ENCODE assay signal across 15 cellular contexts in genomic region chr22:43293259-43293658, GRCh38. TPM values are rescaled to one million over a fixed set of nuclear protein-coding genes. Genes with fewer than 3 reads are reported as not detected.
A peak's percentile ranks its signal among the peaks of the same experiment; 100 is the strongest.
DNase-seq lines count a peak whose midpoint lies in the region; ATAC-seq, FAIRE-seq and TF ChIP-seq lines count a peak whose summit lies in the region.
"Had no signal": no experiment of that assay in that cellular context is flagged by ENCODE, and none has a peak within 500 bp of the region (broad histone marks: within the 10 kb centered on the region; RNA-seq: fewer than 3 reads in every experiment).

No MANE protein-coding gene starts in this region.

- no peak overlapping the region for H4K8ac ChIP-seq in H9 (replicated peaks; ENCODE audit: insufficient read length, low read depth, low read length)

- WGBS in A549 (ENCODE audit: missing lambda C conversion rate), result 92% methylated on average over 10 of the region's 17 CpGs
- no CpG with 5 or more reads among the region's 17 CpGs for WGBS in H9 (ENCODE audit: extremely low coverage, insufficient read length, low lambda C conversion rate)

- peaks cover 5 to 26% of the 10 kb centered on the region in 2 experiments; a peak in 3 of 4 replicates for H3K4me1 Mint-ChIP-seq in H9

- CTCF ChIA-PET in A549 (lab: Yijun Ruan, JAX), result interaction anchor here (1.9 to 3.4 kb wide), 2 partner anchors 10 to 19 kb away, joined by 5 to 18 read pairs; no protein-coding TSS in a partner anchor

- H2AFZ ChIP-seq in H9 (ENCODE audit: low read length), result no peak overlapping the region

- H3K9me3 ChIP-seq in A549 (no peaks in the 10 kb centered on the region), H9 (ENCODE audit: control insufficient read depth, low read depth, low read length) (no peaks in the 10 kb centered on the region), colonic mucosa (no peaks in the 10 kb centered on the region)
- H3K9me3 ChIP-seq: thoracic aorta had no signal

- H3K79me1 ChIP-seq in H9 (ENCODE audit: insufficient read depth, low read depth, low read length, poor library complexity, severe bottlenecking), result no peaks in the 10 kb centered on the region

- H2BK120ac ChIP-seq in H9 (ENCODE audit: low read depth, low read length, poor library complexity, severe bottlenecking), result no peak overlapping the region

- H3K27ac ChIP-seq in A549, result peak overlapping the region in 1 of 2 experiments; percentile 52; a peak in 2 of 6 replicates
- no peak overlapping the region for H3K27ac ChIP-seq in H9 (ENCODE audit: insufficient read length, low read depth, low read length)
- H3K27ac ChIP-seq in colonic mucosa, result peak overlapping the region; percentile 63
- H3K27ac ChIP-seq: thoracic aorta had no signal

- DNase-seq in A549 (ENCODE audit: low read depth in 1 of 2, low spot score in 1 of 2), result no peak
- no peak for DNase-seq in H9
- peak; percentile 37 for DNase-seq in colonic mucosa
- peak; percentile 38 for DNase-seq in mucosa of gallbladder (ENCODE audit: low spot score)
- no peak for DNase-seq in kidney tubule cell (ENCODE audit: low spot score)
- no peak for DNase-seq in G401 (ENCODE audit: low spot score)
- DNase-seq: activated naive CD4-positive, alpha-beta T cell; GDM1; naive thymus-derived CD8-positive, alpha-beta T cell; T-helper 9 cell had no signal

- TF ChIP-seq RAD21 in A549 (conservative IDR thresholded peaks at IDR 0.05 in 1 of 2, IDR thresholded peaks at IDR 0.05 in 1 of 2), result no peak

- no peak overlapping the region for H3T11ph ChIP-seq in H9 (ENCODE audit: low read length)

- no peak overlapping the region for H3K56ac ChIP-seq in H9 (ENCODE audit: insufficient read length, low read depth, low read length)

- no peak overlapping the region for H3K18ac ChIP-seq in H9 (ENCODE audit: insufficient read length, low read depth, low read length)

- no peak overlapping the region for H4K91ac ChIP-seq in H9 (ENCODE audit: insufficient read length, low read depth, low read length)

- peaks cover 2% of the 10 kb centered on the region for H3K27me3 Mint-ChIP-seq in H9 (ENCODE audit: low read depth)

- no peak overlapping the region for H3K4me3 ChIP-seq in A549
- H3K4me3 ChIP-seq in colonic mucosa, result no peak overlapping the region
- H3K4me3 ChIP-seq: thoracic aorta had no signal

- H3K9me3 Mint-ChIP-seq in H9, result no peaks in the 10 kb centered on the region; a peak in 1 of 5 replicates
- H3K9me3 Mint-ChIP-seq: naive thymus-derived CD8-positive, alpha-beta T cell had no signal

- peak overlapping the region; percentile 6; the same call in 1 of the 3 replicates for H3K4me2 ChIP-seq in A549
- H3K4me2 ChIP-seq in H9 (ENCODE audit: insufficient read depth, insufficient read length, low read length), result no peak overlapping the region

- no peak overlapping the region; the same call in 1 of the 2 replicates for H3K14ac ChIP-seq in H9 (ENCODE audit: insufficient read depth, low read length)

- FAIRE-seq in A549 (lab: Jason Lieb, UNC), result no peak
- FAIRE-seq: islet of Langerhans had no signal

- H2BK5ac ChIP-seq in H9 (ENCODE audit: insufficient read length, low read length), result no peak overlapping the region

- no peak overlapping the region for H3K4ac ChIP-seq in H9 (ENCODE audit: low read depth, low read length)

- POLR2A ChIA-PET in A549 (lab: Yijun Ruan, JAX), result no interaction called here

- H3K27me3 ChIP-seq in H9 (ENCODE audit: insufficient read depth, low read length) (no peaks in the 10 kb centered on the region), colonic mucosa (no peaks in the 10 kb centered on the region)

- no peak overlapping the region for H3K4me3 Mint-ChIP-seq in H9
- H3K4me3 Mint-ChIP-seq: naive thymus-derived CD8-positive, alpha-beta T cell had no signal

- H4K20me1 ChIP-seq in H9 (ENCODE audit: control insufficient read depth, insufficient read depth, insufficient read length), result no peaks in the 10 kb centered on the region

- intact Hi-C loops in colonic mucosa (cut with DNase I), result no loop called here

- no peak for TF ChIP-seq POLR2A in A549 (IDR thresholded peaks at IDR 0.05; ENCODE audit: low read length)

- H3K27ac Mint-ChIP-seq in H9, result no peak overlapping the region
- H3K27ac Mint-ChIP-seq: naive thymus-derived CD8-positive, alpha-beta T cell had no signal

- ATAC-seq in A549 (no peak), GM18858 (IDR thresholded peaks at IDR 0.05; ENCODE audit: unreplicated experiment) (no peak), HG03521 (IDR thresholded peaks at IDR 0.05; ENCODE audit: unreplicated experiment) (no peak)
- ATAC-seq: naive thymus-derived CD8-positive, alpha-beta T cell had no signal

- in situ Hi-C loops in G401 (cut with HindIII; ENCODE audit: low sequenced_read_pairs), result no loop called here

- no peak overlapping the region for H3K9ac ChIP-seq in H9 (ENCODE audit: extremely low read depth, insufficient read length, low read length)
- H3K9ac ChIP-seq in colonic mucosa (ENCODE audit: low read depth in 2 of 2, low read length in 2 of 2), result peak overlapping the region in 1 of 2 donors; percentile 34

- no peak overlapping the region for H2AK5ac ChIP-seq in H9 (ENCODE audit: insufficient read length, low read length)

- peaks cover 15% of the 10 kb centered on the region for H3K4me1 ChIP-seq in A549
- H3K4me1 ChIP-seq in H9 (ENCODE audit: insufficient read depth, low read length), result no peaks in the 10 kb centered on the region
- H3K4me1 ChIP-seq in colonic mucosa, result no peaks in the 10 kb centered on the region

- TF ChIP-seq CTCF in A549 (IDR thresholded peaks at IDR 0.05), result no peak
- no peak for TF ChIP-seq CTCF in H9 (conservative IDR thresholded peaks at IDR 0.05)
- TF ChIP-seq CTCF in colonic mucosa (IDR thresholded peaks at IDR 0.05), result no peak

- TF ChIP-seq EP300 in A549 (IDR thresholded peaks at IDR 0.05), result no peak

- H3K36me3 Mint-ChIP-seq in H9 (ENCODE audit: insufficient read depth in 1 of 3, low read depth in 3 of 3), result no peaks in the 10 kb centered on the region; a peak in 1 of 7 replicates
- H3K36me3 Mint-ChIP-seq: naive thymus-derived CD8-positive, alpha-beta T cell had no signal

- no peaks in the 10 kb centered on the region for H3K36me3 ChIP-seq in colonic mucosa
- H3K36me3 ChIP-seq: thoracic aorta had no signal

- H3K23ac ChIP-seq in H9 (ENCODE audit: insufficient read length, low read depth, low read length), result no peak overlapping the region

- H4K5ac ChIP-seq in H9 (ENCODE audit: insufficient read length, low read depth, low read length), result no peak overlapping the region

- no peak overlapping the region for H2BK12ac ChIP-seq in H9 (ENCODE audit: insufficient read length, low read depth, low read length)

- 0 out of 2 replicates have a peak overlapping the region, but pooled peaks have one; percentile 40 for H2BK15ac ChIP-seq in H9 (ENCODE audit: low read depth, low read length)

- H2BK20ac ChIP-seq in H9 (ENCODE audit: low read depth, low read length, poor library complexity, severe bottlenecking), result no peak overlapping the region

- no peaks in the 10 kb centered on the region for H3K79me2 ChIP-seq in H9 (ENCODE audit: insufficient read depth, low read length)

- no peaks in the 10 kb centered on the region for H3K23me2 ChIP-seq in H9 (ENCODE audit: insufficient read length, low read depth, low read length, poor library complexity, severe bottlenecking)

TF ChIP-seq in A549, 52 proteins besides CTCF, POLR2A, EP300 and RAD21:
- TF ChIP-seq HOXA7 (CRISPR knock-in tag; IDR thresholded peaks at IDR 0.05) (no peak), CBX2 (IDR thresholded peaks at IDR 0.05; ENCODE audit: borderline replicate concordance, low read depth) (no peak), MAX (IDR thresholded peaks at IDR 0.05) (no peak), CBX8 (IDR thresholded peaks at IDR 0.05) (no peak), BHLHE40 (IDR thresholded peaks at IDR 0.05; ENCODE audit: low read depth, low read length) (no peak), HOXB13 (CRISPR knock-in tag; IDR thresholded peaks at IDR 0.05; ENCODE audit: low read depth) (no peak), NR3C1 (IDR thresholded peaks at IDR 0.05) (no peak), ZNF302 (CRISPR knock-in tag; IDR thresholded peaks at IDR 0.05) (no peak)

RNA-seq across cellular contexts. Expression of gene SCUBE1, which starts 49.9 kb away (rescaled TPM):
- polyA plus RNA-seq in A549 (2011; rRNA removed) (0.08 and 0.12 TPM in 2 replicates), A549 (2017; fragmentation: RNase III; extraction: RNeasy Plus Mini Kit Qiagen cat#74134 plus additional on column Dnase treatment) (0.01 to 0.12 TPM (median 0.01 TPM) in 3 replicates)
- polyA plus RNA-seq in A549 (2012; cell fraction: cytosol; rRNA removed), result 0.04 and 0.05 TPM in 2 replicates
- 0.05 and 0.19 TPM in 2 replicates for polyA plus RNA-seq in A549 (2012; cell fraction: nucleus; rRNA removed)
- polyA minus RNA-seq in A549 (2011; rRNA and poly(A)+ RNA removed), result not detected in 2 replicates
- total RNA-seq in H9 (2021) (1.2 and 1.4 TPM in 2 replicates), colonic mucosa (1 to 10 TPM; 1.7 to 5.6 TPM), mucosa of gallbladder (1.7 TPM)
- total RNA-seq in G401 (2014; rRNA removed; shearing (Covaris generic)), result 10.4 and 28.9 TPM in 2 replicates
- total RNA-seq: naive thymus-derived CD8-positive, alpha-beta T cell; PC-3 had no signal
- polyA plus RNA-seq: naive thymus-derived CD8-positive, alpha-beta T cell had no signal

Comparison
In these comparisons a context has a peak if more than half of its experiments do, and no peak if none do; other contexts are left out.
1. DNase-seq: peak in colonic mucosa (single experiment) and mucosa of gallbladder (single experiment); none in A549 (0 of 2), H9 (single experiment), kidney tubule cell (single experiment) and G401 (single experiment).